Comparison of ENCODE assay signal across 8 cellular contexts in genomic region chr3:184540777-184541681, GRCh38. TPM values are rescaled to one million over a fixed set of nuclear protein-coding genes. Genes with fewer than 3 reads are reported as not detected.
DNase-seq lines count a peak whose midpoint lies in the region; ATAC-seq, FAIRE-seq and TF ChIP-seq lines count a peak whose summit lies in the region.

No MANE protein-coding gene starts in this region.

- H3K4me3 Mint-ChIP-seq in CD14-positive monocyte, result no peak overlapping the region
- no peak overlapping the region for H3K4me3 Mint-ChIP-seq in activated T-cell treated with anti-CD3 and anti-CD28 coated beads, Interleukin-2, amount 50 U/mL, for 4 hours

- H3K36me3 ChIP-seq in OCI-LY3 (replicated peaks; ENCODE audit: low read depth, low read length), result no peaks in the 10 kb centered on the region

- H3K27ac ChIP-seq in OCI-LY3 (ENCODE audit: low read length), result no peak overlapping the region
- no peak overlapping the region for H3K27ac ChIP-seq in foreskin keratinocyte

- H3K9me3 Mint-ChIP-seq in CD14-positive monocyte, result no peaks in the 10 kb centered on the region
- H3K9me3 Mint-ChIP-seq in activated T-cell treated with anti-CD3 and anti-CD28 coated beads, Interleukin-2, amount 50 U/mL, for 4 hours, result no peaks in the 10 kb centered on the region

- H2AFZ ChIP-seq in OCI-LY3 (ENCODE audit: low read depth, low read length), result no peak overlapping the region

- DNase-seq in CD14-positive monocyte (ENCODE audit: low spot score), result peak; percentile 69
- DNase-seq in HT-29 (ENCODE audit: low spot score), result peak; percentile 90
- peak; percentile 76 for DNase-seq in activated T-cell treated with anti-CD3 and anti-CD28 coated beads, Interleukin-2, amount 50 U/mL, for 4 hours
- DNase-seq in foreskin keratinocyte, result peak; percentile 28 to 61
- peak; percentile 48 for DNase-seq in renal cortical epithelial cell (ENCODE audit: low read depth)
- DNase-seq in RCC 7860 (ENCODE audit: low spot score), result no peak

- no peaks in the 10 kb centered on the region for H3K36me3 Mint-ChIP-seq in CD14-positive monocyte
- H3K36me3 Mint-ChIP-seq in activated T-cell treated with anti-CD3 and anti-CD28 coated beads, Interleukin-2, amount 50 U/mL, for 4 hours (ENCODE audit: insufficient read depth), result no peaks in the 10 kb centered on the region

- ATAC-seq in activated T-cell treated with anti-CD3 and anti-CD28 coated beads, Interleukin-2, amount 50 U/mL, for 4 hours, result peak; percentile 49 to 53
- ATAC-seq in foreskin keratinocyte (peak; percentile 70), GM21528 (IDR thresholded peaks at IDR 0.05; ENCODE audit: low FRiP score, unreplicated experiment) (no peak)

- intact Hi-C loops in CD14-positive monocyte (cut with micrococcal nuclease), result no loop called here

- H3K79me2 ChIP-seq in OCI-LY3 (ENCODE audit: low read length), result no peaks in the 10 kb centered on the region

- H3K27me3 Mint-ChIP-seq in CD14-positive monocyte (ENCODE audit: low read depth in 3 of 3), result peaks cover 14 to 45% (median 42%) of the 10 kb centered on the region in 3 donors
- H3K27me3 Mint-ChIP-seq in activated T-cell treated with anti-CD3 and anti-CD28 coated beads, Interleukin-2, amount 50 U/mL, for 4 hours (ENCODE audit: low read depth), result peaks cover 26% of the 10 kb centered on the region

- peaks cover 17% of the 10 kb centered on the region for H3K4me1 Mint-ChIP-seq in CD14-positive monocyte
- peaks cover 11% of the 10 kb centered on the region for H3K4me1 Mint-ChIP-seq in activated T-cell treated with anti-CD3 and anti-CD28 coated beads, Interleukin-2, amount 50 U/mL, for 4 hours (ENCODE audit: low read depth)

- no peaks in the 10 kb centered on the region for H3K9me3 ChIP-seq in OCI-LY3 (ENCODE audit: insufficient read depth, low read length)

- peaks cover 4% of the 10 kb centered on the region for H3K4me1 ChIP-seq in OCI-LY3 (ENCODE audit: low read length)
- H3K4me1 ChIP-seq in foreskin keratinocyte, result no peaks in the 10 kb centered on the region

- no peak for FAIRE-seq in RCC 7860 (lab: Jason Lieb, UNC)

- TF ChIP-seq CTCF in CD14-positive monocyte (IDR thresholded peaks at IDR 0.05) (peak; percentile 96), OCI-LY3 (IDR thresholded peaks at IDR 0.05; ENCODE audit: low read depth, low read length) (peak; percentile 88), foreskin keratinocyte (conservative IDR thresholded peaks at IDR 0.05) (peak; percentile 92)

- peak overlapping the region in 1 of 7 donors; percentile 83 for H3K27ac Mint-ChIP-seq in CD14-positive monocyte

- no peak overlapping the region for H3K4me3 ChIP-seq in OCI-LY3 (ENCODE audit: low read length)

- no peak overlapping the region for H3K9ac ChIP-seq in OCI-LY3 (ENCODE audit: low read length)

- peaks cover 31% of the 10 kb centered on the region for H3K27me3 ChIP-seq in OCI-LY3 (ENCODE audit: low read depth, low read length)
- peaks cover 23% of the 10 kb centered on the region for H3K27me3 ChIP-seq in foreskin keratinocyte

- H4K20me1 ChIP-seq in OCI-LY3 (ENCODE audit: insufficient read depth, low read length), result no peaks in the 10 kb centered on the region

- no peak overlapping the region for H3K4me2 ChIP-seq in OCI-LY3 (ENCODE audit: low read length)

RNA-seq across cellular contexts. Expression of gene EPHB3, which starts 20.6 kb away (rescaled TPM):
- polyA plus RNA-seq in CD14-positive monocyte (1 to 10 TPM in 1 of 2 donors, under 1 TPM in 1; 0.80 to 1.2 TPM), foreskin keratinocyte (4.3 and 6.5 TPM in 2 replicates)
- total RNA-seq in HT-29 (2014; rRNA removed; shearing (Covaris generic)), result 29.4 and 30.5 TPM in 2 replicates
- total RNA-seq in activated T-cell treated with anti-CD3 and anti-CD28 coated beads, Interleukin-2, amount 50 U/mL, for 4 hours, result under 1 TPM in 1 of 3 donors, not detected in 2; 0.15 TPM
- total RNA-seq in foreskin keratinocyte (5.2 and 10.8 TPM in 2 replicates), renal cortical epithelial cell (0.15 and 0.17 TPM in 2 replicates)
